In the genomic region with DNA sequence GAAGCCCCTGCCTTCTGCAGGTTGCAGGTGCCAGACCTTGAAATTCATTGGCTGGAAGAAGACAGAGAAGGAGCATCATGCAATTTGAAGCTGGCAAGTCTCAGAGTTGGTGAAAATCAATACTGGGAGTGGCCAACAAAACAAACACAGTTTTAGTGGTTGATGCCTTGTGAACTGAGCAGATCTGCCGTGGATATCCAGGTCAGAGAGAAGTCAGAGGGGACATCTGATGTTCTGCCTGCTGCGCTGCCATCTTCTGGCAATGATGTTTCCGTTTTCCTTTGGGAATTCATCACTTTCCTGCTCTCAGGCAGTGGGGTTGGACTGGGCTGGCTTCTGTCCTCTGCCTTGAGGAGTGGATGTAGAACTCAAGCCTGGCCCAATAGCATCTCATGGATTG, we compare ENCODE assay signal across 1 cellular context.
TF ChIP-seq lines count a peak whose summit lies in the region.

No MANE protein-coding gene starts in this region.

TF ChIP-seq in GM23338, 12 proteins besides CTCF, POLR2A, EP300 and RAD21 (continued from another document):
- TF ChIP-seq, protein P1, sequence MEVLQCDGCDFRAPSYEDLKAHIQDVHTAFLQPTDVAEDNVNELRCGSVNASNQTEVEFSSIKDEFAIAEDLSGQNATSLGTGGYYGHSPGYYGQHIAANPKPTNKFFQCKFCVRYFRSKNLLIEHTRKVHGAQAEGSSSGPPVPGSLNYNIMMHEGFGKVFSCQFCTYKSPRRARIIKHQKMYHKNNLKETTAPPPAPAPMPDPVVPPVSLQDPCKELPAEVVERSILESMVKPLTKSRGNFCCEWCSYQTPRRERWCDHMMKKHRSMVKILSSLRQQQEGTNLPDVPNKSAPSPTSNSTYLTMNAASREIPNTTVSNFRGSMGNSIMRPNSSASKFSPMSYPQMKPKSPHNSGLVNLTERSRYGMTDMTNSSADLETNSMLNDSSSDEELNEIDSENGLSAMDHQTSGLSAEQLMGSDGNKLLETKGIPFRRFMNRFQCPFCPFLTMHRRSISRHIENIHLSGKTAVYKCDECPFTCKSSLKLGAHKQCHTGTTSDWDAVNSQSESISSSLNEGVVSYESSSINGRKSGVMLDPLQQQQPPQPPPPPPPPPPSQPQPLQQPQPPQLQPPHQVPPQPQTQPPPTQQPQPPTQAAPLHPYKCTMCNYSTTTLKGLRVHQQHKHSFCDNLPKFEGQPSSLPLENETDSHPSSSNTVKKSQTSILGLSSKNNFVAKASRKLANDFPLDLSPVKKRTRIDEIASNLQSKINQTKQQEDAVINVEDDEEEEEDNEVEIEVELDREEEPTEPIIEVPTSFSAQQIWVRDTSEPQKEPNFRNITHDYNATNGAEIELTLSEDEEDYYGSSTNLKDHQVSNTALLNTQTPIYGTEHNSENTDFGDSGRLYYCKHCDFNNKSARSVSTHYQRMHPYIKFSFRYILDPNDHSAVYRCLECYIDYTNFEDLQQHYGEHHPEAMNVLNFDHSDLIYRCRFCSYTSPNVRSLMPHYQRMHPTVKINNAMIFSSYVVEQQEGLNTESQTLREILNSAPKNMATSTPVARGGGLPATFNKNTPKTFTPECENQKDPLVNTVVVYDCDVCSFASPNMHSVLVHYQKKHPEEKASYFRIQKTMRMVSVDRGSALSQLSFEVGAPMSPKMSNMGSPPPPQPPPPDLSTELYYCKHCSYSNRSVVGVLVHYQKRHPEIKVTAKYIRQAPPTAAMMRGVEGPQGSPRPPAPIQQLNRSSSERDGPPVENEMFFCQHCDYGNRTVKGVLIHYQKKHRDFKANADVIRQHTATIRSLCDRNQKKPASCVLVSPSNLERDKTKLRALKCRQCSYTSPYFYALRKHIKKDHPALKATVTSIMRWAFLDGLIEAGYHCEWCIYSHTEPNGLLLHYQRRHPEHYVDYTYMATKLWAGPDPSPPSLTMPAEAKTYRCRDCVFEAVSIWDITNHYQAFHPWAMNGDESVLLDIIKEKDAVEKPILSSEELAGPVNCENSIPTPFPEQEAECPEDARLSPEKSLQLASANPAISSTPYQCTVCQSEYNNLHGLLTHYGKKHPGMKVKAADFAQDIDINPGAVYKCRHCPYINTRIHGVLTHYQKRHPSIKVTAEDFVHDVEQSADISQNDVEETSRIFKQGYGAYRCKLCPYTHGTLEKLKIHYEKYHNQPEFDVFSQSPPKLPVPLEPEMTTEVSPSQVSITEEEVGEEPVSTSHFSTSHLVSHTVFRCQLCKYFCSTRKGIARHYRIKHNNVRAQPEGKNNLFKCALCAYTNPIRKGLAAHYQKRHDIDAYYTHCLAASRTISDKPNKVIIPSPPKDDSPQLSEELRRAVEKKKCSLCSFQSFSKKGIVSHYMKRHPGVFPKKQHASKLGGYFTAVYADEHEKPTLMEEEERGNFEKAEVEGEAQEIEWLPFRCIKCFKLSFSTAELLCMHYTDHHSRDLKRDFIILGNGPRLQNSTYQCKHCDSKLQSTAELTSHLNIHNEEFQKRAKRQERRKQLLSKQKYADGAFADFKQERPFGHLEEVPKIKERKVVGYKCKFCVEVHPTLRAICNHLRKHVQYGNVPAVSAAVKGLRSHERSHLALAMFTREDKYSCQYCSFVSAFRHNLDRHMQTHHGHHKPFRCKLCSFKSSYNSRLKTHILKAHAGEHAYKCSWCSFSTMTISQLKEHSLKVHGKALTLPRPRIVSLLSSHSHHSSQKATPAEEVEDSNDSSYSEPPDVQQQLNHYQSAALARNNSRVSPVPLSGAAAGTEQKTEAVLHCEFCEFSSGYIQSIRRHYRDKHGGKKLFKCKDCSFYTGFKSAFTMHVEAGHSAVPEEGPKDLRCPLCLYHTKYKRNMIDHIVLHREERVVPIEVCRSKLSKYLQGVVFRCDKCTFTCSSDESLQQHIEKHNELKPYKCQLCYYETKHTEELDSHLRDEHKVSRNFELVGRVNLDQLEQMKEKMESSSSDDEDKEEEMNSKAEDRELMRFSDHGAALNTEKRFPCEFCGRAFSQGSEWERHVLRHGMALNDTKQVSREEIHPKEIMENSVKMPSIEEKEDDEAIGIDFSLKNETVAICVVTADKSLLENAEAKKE (CRISPR knock-in tag; IDR thresholded peaks at IDR 0.05) = no peak
- TF ChIP-seq, protein P2, sequence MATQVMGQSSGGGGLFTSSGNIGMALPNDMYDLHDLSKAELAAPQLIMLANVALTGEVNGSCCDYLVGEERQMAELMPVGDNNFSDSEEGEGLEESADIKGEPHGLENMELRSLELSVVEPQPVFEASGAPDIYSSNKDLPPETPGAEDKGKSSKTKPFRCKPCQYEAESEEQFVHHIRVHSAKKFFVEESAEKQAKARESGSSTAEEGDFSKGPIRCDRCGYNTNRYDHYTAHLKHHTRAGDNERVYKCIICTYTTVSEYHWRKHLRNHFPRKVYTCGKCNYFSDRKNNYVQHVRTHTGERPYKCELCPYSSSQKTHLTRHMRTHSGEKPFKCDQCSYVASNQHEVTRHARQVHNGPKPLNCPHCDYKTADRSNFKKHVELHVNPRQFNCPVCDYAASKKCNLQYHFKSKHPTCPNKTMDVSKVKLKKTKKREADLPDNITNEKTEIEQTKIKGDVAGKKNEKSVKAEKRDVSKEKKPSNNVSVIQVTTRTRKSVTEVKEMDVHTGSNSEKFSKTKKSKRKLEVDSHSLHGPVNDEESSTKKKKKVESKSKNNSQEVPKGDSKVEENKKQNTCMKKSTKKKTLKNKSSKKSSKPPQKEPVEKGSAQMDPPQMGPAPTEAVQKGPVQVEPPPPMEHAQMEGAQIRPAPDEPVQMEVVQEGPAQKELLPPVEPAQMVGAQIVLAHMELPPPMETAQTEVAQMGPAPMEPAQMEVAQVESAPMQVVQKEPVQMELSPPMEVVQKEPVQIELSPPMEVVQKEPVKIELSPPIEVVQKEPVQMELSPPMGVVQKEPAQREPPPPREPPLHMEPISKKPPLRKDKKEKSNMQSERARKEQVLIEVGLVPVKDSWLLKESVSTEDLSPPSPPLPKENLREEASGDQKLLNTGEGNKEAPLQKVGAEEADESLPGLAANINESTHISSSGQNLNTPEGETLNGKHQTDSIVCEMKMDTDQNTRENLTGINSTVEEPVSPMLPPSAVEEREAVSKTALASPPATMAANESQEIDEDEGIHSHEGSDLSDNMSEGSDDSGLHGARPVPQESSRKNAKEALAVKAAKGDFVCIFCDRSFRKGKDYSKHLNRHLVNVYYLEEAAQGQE (IDR thresholded peaks at IDR 0.05; ENCODE audit: unreplicated experiment) = no peak
- TF ChIP-seq EZH2 (IDR thresholded peaks at IDR 0.05; ENCODE audit: low read depth, unreplicated experiment) = no peak
- no peak for TF ChIP-seq JUNB (IDR thresholded peaks at IDR 0.05; ENCODE audit: unreplicated experiment)
- no peak for TF ChIP-seq POLR2AphosphoS5 (IDR thresholded peaks at IDR 0.05; ENCODE audit: low read depth)
- TF ChIP-seq CREB1 (CRISPR knock-in tag; IDR thresholded peaks at IDR 0.05; ENCODE audit: low read depth) = no peak
- no peak for TF ChIP-seq NANOG (IDR thresholded peaks at IDR 0.05; ENCODE audit: borderline replicate concordance)
- TF ChIP-seq STAT1 (IDR thresholded peaks at IDR 0.05; ENCODE audit: unreplicated experiment) = no peak
